Comparison of ENCODE assay signal across 1 cellular context in genomic region chr5:160129841-160130240, GRCh38.
TF ChIP-seq lines count a peak whose summit lies in the region.

No MANE protein-coding gene starts in this region.

TF ChIP-seq in K562, 482 proteins besides CTCF, POLR2A, EP300 and RAD21:
- TF ChIP-seq ARID2 (IDR thresholded peaks at IDR 0.05) (no peak), HMG20A (CRISPR knock-in tag; conservative IDR thresholded peaks at IDR 0.05) (no peak), GTF2A2 (tag; IDR thresholded peaks at IDR 0.05) (no peak)
- TF ChIP-seq, protein P1, sequence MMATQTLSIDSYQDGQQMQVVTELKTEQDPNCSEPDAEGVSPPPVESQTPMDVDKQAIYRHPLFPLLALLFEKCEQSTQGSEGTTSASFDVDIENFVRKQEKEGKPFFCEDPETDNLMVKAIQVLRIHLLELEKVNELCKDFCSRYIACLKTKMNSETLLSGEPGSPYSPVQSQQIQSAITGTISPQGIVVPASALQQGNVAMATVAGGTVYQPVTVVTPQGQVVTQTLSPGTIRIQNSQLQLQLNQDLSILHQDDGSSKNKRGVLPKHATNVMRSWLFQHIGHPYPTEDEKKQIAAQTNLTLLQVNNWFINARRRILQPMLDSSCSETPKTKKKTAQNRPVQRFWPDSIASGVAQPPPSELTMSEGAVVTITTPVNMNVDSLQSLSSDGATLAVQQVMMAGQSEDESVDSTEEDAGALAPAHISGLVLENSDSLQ (IDR thresholded peaks at IDR 0.05): peak; percentile 28; the same call in 1 of the 2 replicates
